Comparison of ENCODE assay signal across 23 cellular contexts in the genomic region with DNA sequence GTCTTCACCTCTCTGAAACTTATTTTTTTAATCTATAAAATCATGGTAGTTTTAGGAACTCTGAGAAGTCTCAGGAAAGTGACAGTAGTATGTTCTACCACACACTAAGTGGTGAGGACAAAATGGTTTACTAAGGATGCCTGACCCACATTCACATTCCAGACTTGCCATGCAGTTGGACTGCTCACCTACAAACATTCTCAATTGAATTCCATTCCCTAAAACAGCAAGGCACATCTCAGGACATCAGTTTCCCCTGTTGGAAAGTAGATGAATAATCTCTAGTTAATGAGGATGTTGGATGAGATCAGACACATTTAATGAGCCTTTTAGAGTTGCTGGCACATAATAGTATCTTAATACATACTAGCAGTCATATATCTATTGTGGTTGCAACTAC.
DNase-seq lines count a peak whose midpoint lies in the region; ATAC-seq, FAIRE-seq and TF ChIP-seq lines count a peak whose summit lies in the region.
"Had no signal": no experiment of that assay in that cellular context is flagged by ENCODE, and none has a peak within 500 bp of the region (broad histone marks: within the 10 kb centered on the region; RNA-seq: fewer than 3 reads in every experiment).

No MANE protein-coding gene starts in this region.

- H3K27me3 ChIP-seq in astrocyte (ENCODE audit: insufficient read depth, low read length) (no peaks in the 10 kb centered on the region), smooth muscle cell (ENCODE audit: low read depth) (no peaks in the 10 kb centered on the region), right lobe of liver (no peaks in the 10 kb centered on the region), adrenal gland (no peaks in the 10 kb centered on the region)

- H3F3A ChIP-seq in smooth muscle cell (ENCODE audit: low read depth), result peaks cover 6% of the 10 kb centered on the region

- H3K79me2 ChIP-seq in astrocyte (ENCODE audit: insufficient read depth, low read length), result peaks cover 74% of the 10 kb centered on the region
- H3K79me2 ChIP-seq in smooth muscle cell (ENCODE audit: low read depth), result peaks cover 24% of the 10 kb centered on the region

- H3K4me3 Mint-ChIP-seq in astrocyte (ENCODE audit: unreplicated experiment), result no peak overlapping the region
- H3K4me3 Mint-ChIP-seq: CD14-positive monocyte had no signal

- H3K4me2 ChIP-seq in astrocyte (ENCODE audit: low read length) (peak overlapping the region; percentile 67), smooth muscle cell (peak overlapping the region; percentile 52)

- DNase-seq in EH (ENCODE audit: low read depth) (peak; percentile 59), astrocyte (ENCODE audit: low read depth) (peak; percentile 38), kidney glomerular epithelial cell (lab: John Stamatoyannopoulos, UW) (peak; percentile 9), smooth muscle cell (lab: John Stamatoyannopoulos, UW; ENCODE audit: unreplicated experiment) (no peak), right lobe of liver (no peak), adrenal gland (no peak)
- DNase-seq: AML-193, DMS153, Karpas-422, NCI-H1092, NCI-H1417 treated with DMSO at 0.1 percent for 48 hours, NCI-H1694 treated with DMSO at 0.1 percent for 48 hours, NCI-H2081, NCI-H226, NCI-H510A, NCI-H69, RPMI8226, SHP77 had no signal

- peaks cover 41% of the 10 kb centered on the region for H3K4me1 Mint-ChIP-seq in astrocyte (ENCODE audit: low read depth, unreplicated experiment)

- H3K27ac Mint-ChIP-seq in astrocyte (ENCODE audit: unreplicated experiment), result no peak overlapping the region

- H3K4me1 ChIP-seq in astrocyte (ENCODE audit: insufficient read depth, low read length), result peaks cover 48% of the 10 kb centered on the region
- H3K4me1 ChIP-seq in smooth muscle cell (ENCODE audit: low read depth), result peaks cover 5% of the 10 kb centered on the region
- peaks cover 0 to 12% (median 4%) of the 10 kb centered on the region in 4 donors for H3K4me1 ChIP-seq in right lobe of liver
- H3K4me1 ChIP-seq in adrenal gland (replicated peaks in 1 of 2), result peaks cover 23 to 26% of the 10 kb centered on the region in 2 donors

- no peaks in the 10 kb centered on the region for H3K9me3 ChIP-seq in astrocyte (ENCODE audit: insufficient read depth, low read depth, low read length)
- H3K9me3 ChIP-seq in smooth muscle cell (replicated peaks; ENCODE audit: low read depth), result no peaks in the 10 kb centered on the region
- no peaks in the 10 kb centered on the region for H3K9me3 ChIP-seq in right lobe of liver
- H3K9me3 ChIP-seq in adrenal gland (replicated peaks in 1 of 3), result no peaks in the 10 kb centered on the region

- H3K27ac ChIP-seq in astrocyte (ENCODE audit: low read depth, low read length) (peak overlapping the region; percentile 73), smooth muscle cell (ENCODE audit: low read depth) (peak overlapping the region; percentile 65), right lobe of liver (no peak overlapping the region), adrenal gland (no peak overlapping the region)
- H3K27ac ChIP-seq: HL-60 had no signal

- no peaks in the 10 kb centered on the region for H3K9me3 Mint-ChIP-seq in astrocyte (ENCODE audit: unreplicated experiment)

- H3K36me3 ChIP-seq in astrocyte (ENCODE audit: insufficient read depth, low read length) (no peaks in the 10 kb centered on the region), smooth muscle cell (ENCODE audit: low read depth) (no peaks in the 10 kb centered on the region), right lobe of liver (no peaks in the 10 kb centered on the region), adrenal gland (replicated peaks in 1 of 2) (no peaks in the 10 kb centered on the region)

- H3K4me3 ChIP-seq in astrocyte (ENCODE audit: insufficient read depth, low read depth, low read length), result no peak overlapping the region
- no peak overlapping the region for H3K4me3 ChIP-seq in smooth muscle cell
- H3K4me3 ChIP-seq in right lobe of liver, result no peak overlapping the region
- H3K4me3 ChIP-seq in adrenal gland, result no peak overlapping the region

- peaks cover 9% of the 10 kb centered on the region for H3K36me3 Mint-ChIP-seq in astrocyte (ENCODE audit: low read depth, unreplicated experiment)
- H3K36me3 Mint-ChIP-seq: CD14-positive monocyte had no signal

- peak; percentile 76 for FAIRE-seq in astrocyte (lab: Jason Lieb, UNC)
- FAIRE-seq: A204.1, H1 had no signal

- no peaks in the 10 kb centered on the region for H3K27me3 Mint-ChIP-seq in astrocyte (ENCODE audit: low read depth, unreplicated experiment)

- no peak for TF ChIP-seq POLR2A in right lobe of liver (IDR thresholded peaks at IDR 0.05)
- TF ChIP-seq POLR2A in adrenal gland (IDR thresholded peaks at IDR 0.05), result no peak

- intact Hi-C loops in right lobe of liver (cut with DNase I) (no loop called here), adrenal gland (cut with DNase I) (no loop called here)

- ATAC-seq in right lobe of liver, result no peak
- ATAC-seq in HG03095 (IDR thresholded peaks at IDR 0.05; ENCODE audit: unreplicated experiment), result no peak

- no peak overlapping the region for H3K9ac ChIP-seq in astrocyte (ENCODE audit: low read length)
- no peak overlapping the region for H3K9ac ChIP-seq in smooth muscle cell (ENCODE audit: low read depth)

- TF ChIP-seq CTCF in astrocyte (IDR thresholded peaks at IDR 0.05; ENCODE audit: insufficient read depth, low read depth, low read length) (no peak), smooth muscle cell (IDR thresholded peaks at IDR 0.05; ENCODE audit: borderline replicate concordance, insufficient read depth, poor library complexity, severe bottlenecking) (no peak), right lobe of liver (IDR thresholded peaks at IDR 0.05) (no peak), adrenal gland (IDR thresholded peaks at IDR 0.05) (no peak)

- H4K20me1 ChIP-seq in astrocyte (ENCODE audit: insufficient read depth, low read length) (peaks cover 10% of the 10 kb centered on the region), smooth muscle cell (ENCODE audit: low read depth) (peaks cover 83% of the 10 kb centered on the region)

- H2AFZ ChIP-seq in astrocyte (ENCODE audit: low read depth, low read length) (no peak overlapping the region), smooth muscle cell (ENCODE audit: low read depth) (no peak overlapping the region)

Comparison
In these comparisons a context has a peak if more than half of its experiments do, and no peak if none do; other contexts are left out.
1. DNase-seq: peak in EH (single experiment), astrocyte (single experiment) and kidney glomerular epithelial cell (single experiment); none in smooth muscle cell (single experiment), right lobe of liver (0 of 3) and adrenal gland (0 of 7).
2. H3K27ac ChIP-seq: peak in astrocyte (single experiment) and smooth muscle cell (single experiment); none in right lobe of liver (0 of 3) and adrenal gland (0 of 5).